ENCODE assay signal across 8 cellular contexts in genomic region chr9:121156263-121156731, GRCh38. TPM values are rescaled to one million over a fixed set of nuclear protein-coding genes. Genes with fewer than 3 reads are reported as not detected.
A peak's percentile ranks its signal among the peaks of the same experiment; 100 is the strongest.
DNase-seq lines count a peak whose midpoint lies in the region; ATAC-seq and TF ChIP-seq lines count a peak whose summit lies in the region.

No MANE protein-coding gene starts in this region.

- no peaks in the 10 kb centered on the region for H3K9me3 Mint-ChIP-seq in activated CD4-positive, alpha-beta T cell treated with anti-CD3 and anti-CD28 coated beads, Interleukin-2, amount 10 ng/mL, durations not matched to agents 24 days and 14 days
- H3K9me3 Mint-ChIP-seq in GM23338 = no peaks in the 10 kb centered on the region

- peak overlapping the region in 3 of 4 donors; percentile 57 to 61 (median 59) for H3K27ac ChIP-seq in esophagus squamous epithelium
- H3K27ac ChIP-seq in GM23338 (ENCODE audit: low read depth) = no peak overlapping the region

- no peak overlapping the region for H3K4me3 ChIP-seq in esophagus squamous epithelium
- no peak overlapping the region for H3K4me3 ChIP-seq in GM23338

- no peak overlapping the region for H2AFZ ChIP-seq in GM23338

- no peaks in the 10 kb centered on the region for H3K79me2 ChIP-seq in GM23338 (replicated peaks; ENCODE audit: insufficient read depth)

- no peaks in the 10 kb centered on the region for H3K27me3 Mint-ChIP-seq in activated CD4-positive, alpha-beta T cell treated with anti-CD3 and anti-CD28 coated beads, Interleukin-2, amount 10 ng/mL, durations not matched to agents 24 days and 14 days
- no peaks in the 10 kb centered on the region for H3K27me3 Mint-ChIP-seq in GM23338 (ENCODE audit: insufficient read depth, low read depth, poor library complexity)

- TF ChIP-seq CTCF in esophagus squamous epithelium (IDR thresholded peaks at IDR 0.05) (no peak), GM23338 (conservative IDR thresholded peaks at IDR 0.05; ENCODE audit: low read depth in 2 of 2) (no peak)

- intact Hi-C loops in activated CD4-positive, alpha-beta T cell treated with anti-CD3 and anti-CD28 coated beads, Interleukin-2, amount 10 ng/mL, durations not matched to agents 24 days and 14 days (cut with micrococcal nuclease) = loop anchor here (1.0 to 2.0 kb wide), 2 partner anchors 35 to 45 kb away; partner anchors contain the start of gene RAB14
- intact Hi-C loops in esophagus squamous epithelium (cut with DNase I) = no loop called here

- H3F3A ChIP-seq in GM23338 (replicated peaks; ENCODE audit: low read depth) = no peaks in the 10 kb centered on the region

- peak; percentile 69 for DNase-seq in activated CD4-positive, alpha-beta T cell treated with anti-CD3 and anti-CD28 coated beads, Interleukin-2, amount 10 ng/mL, durations not matched to agents 24 days and 14 days
- no peak for DNase-seq in activated CD4-positive, alpha-beta T cell treated with anti-CD3 and anti-CD28 coated beads, Interleukin-2, amount 50 U/mL, for 1 hour
- DNase-seq in NCI-H226 = peak; percentile 59
- DNase-seq in esophagus squamous epithelium (lab: John Stamatoyannopoulos, UW) = no peak
- DNase-seq in GM23338 (ENCODE audit: low spot score) = no peak
- DNase-seq in T1000 (lab: John Stamatoyannopoulos, UW) = no peak
- DNase-seq in NCI-H748 treated with DMSO at 0.1 percent for 48 hours (lab: John Stamatoyannopoulos, UW) = no peak

- H4K20me1 ChIP-seq in GM23338 (replicated peaks; ENCODE audit: insufficient read depth) = no peaks in the 10 kb centered on the region

- H3K4me1 ChIP-seq in esophagus squamous epithelium = peaks cover 0 to 15% (median 0%) of the 10 kb centered on the region in 3 donors
- H3K4me1 ChIP-seq in GM23338 (ENCODE audit: insufficient read depth) = no peaks in the 10 kb centered on the region

- H3K27ac Mint-ChIP-seq in activated CD4-positive, alpha-beta T cell treated with anti-CD3 and anti-CD28 coated beads, Interleukin-2, amount 10 ng/mL, durations not matched to agents 24 days and 14 days = peak overlapping the region; percentile 88
- H3K27ac Mint-ChIP-seq in GM23338 = no peak overlapping the region

- peaks cover 76% of the 10 kb centered on the region for H3K36me3 Mint-ChIP-seq in activated CD4-positive, alpha-beta T cell treated with anti-CD3 and anti-CD28 coated beads, Interleukin-2, amount 10 ng/mL, durations not matched to agents 24 days and 14 days (ENCODE audit: low read depth)
- H3K36me3 Mint-ChIP-seq in GM23338 (ENCODE audit: low read depth) = peaks cover 7% of the 10 kb centered on the region; the same call in 1 of the 3 replicates

- H3K4me1 Mint-ChIP-seq in activated CD4-positive, alpha-beta T cell treated with anti-CD3 and anti-CD28 coated beads, Interleukin-2, amount 10 ng/mL, durations not matched to agents 24 days and 14 days = peaks cover 33% of the 10 kb centered on the region
- peaks cover 5% of the 10 kb centered on the region; the same call in 2 of the 3 replicates for H3K4me1 Mint-ChIP-seq in GM23338

- no peaks in the 10 kb centered on the region for H3K9me2 ChIP-seq in GM23338 (ENCODE audit: insufficient read depth)

- no peak overlapping the region for H3K4me2 ChIP-seq in GM23338

- WGBS in esophagus squamous epithelium, 2 donors = 15 to 29% methylated on average over 2 of the region's 2 CpGs

- ATAC-seq in HG02623 (IDR thresholded peaks at IDR 0.05; ENCODE audit: unreplicated experiment) (peak; percentile 66), GM23338 (no peak)

- peak overlapping the region; percentile 16 for H3K4me3 Mint-ChIP-seq in activated CD4-positive, alpha-beta T cell treated with anti-CD3 and anti-CD28 coated beads, Interleukin-2, amount 10 ng/mL, durations not matched to agents 24 days and 14 days
- H3K4me3 Mint-ChIP-seq in GM23338 = no peak overlapping the region

- no peaks in the 10 kb centered on the region for H3K9me3 ChIP-seq in esophagus squamous epithelium

- H3K36me3 ChIP-seq in esophagus squamous epithelium (peaks cover 0 to 73% (median 14%) of the 10 kb centered on the region in 3 donors), GM23338 (ENCODE audit: insufficient read depth) (no peaks in the 10 kb centered on the region)

- no peak for TF ChIP-seq POLR2A in esophagus squamous epithelium (IDR thresholded peaks at IDR 0.05)

- no peaks in the 10 kb centered on the region for H3K27me3 ChIP-seq in esophagus squamous epithelium
- H3K27me3 ChIP-seq in GM23338 (ENCODE audit: insufficient read depth) = no peaks in the 10 kb centered on the region

TF ChIP-seq in GM23338, 12 proteins besides CTCF, POLR2A, EP300 and RAD21 (continues in another document):
- TF ChIP-seq POLR2AphosphoS5 (IDR thresholded peaks at IDR 0.05; ENCODE audit: low read depth) (no peak), EZH2phosphoT487 (IDR thresholded peaks at IDR 0.05; ENCODE audit: unreplicated experiment) (no peak), ETS1 (IDR thresholded peaks at IDR 0.05) (no peak), REST (IDR thresholded peaks at IDR 0.05; ENCODE audit: unreplicated experiment) (no peak), NANOG (IDR thresholded peaks at IDR 0.05; ENCODE audit: borderline replicate concordance) (no peak)

RNA-seq across cellular contexts. Expression of gene RAB14, which starts 45.4 kb away (rescaled TPM):
- total RNA-seq in activated CD4-positive, alpha-beta T cell treated with anti-CD3 and anti-CD28 coated beads, Interleukin-2, amount 10 ng/mL, durations not matched to agents 24 days and 14 days = 61.4 and 65.1 TPM in 2 replicates
- total RNA-seq in esophagus squamous epithelium = 10 to 100 TPM; 36.7 to 56.5 (median 42.8) TPM
- total RNA-seq in GM23338 (2014; rRNA removed; shearing (Covaris generic)) = 29.7 and 31.0 TPM in 2 replicates
- polyA plus RNA-seq in GM23338 (2016; fragmentation: Nextera tagmentation; extraction: Ambion mirVana) = 21.1 and 22.8 TPM in 2 replicates

Comparison
In these comparisons a context has a peak if more than half of its experiments do, and no peak if none do; other contexts are left out.
1. DNase-seq: peak in activated CD4-positive, alpha-beta T cell treated with anti-CD3 and anti-CD28 coated beads, Interleukin-2, amount 10 ng/mL, durations not matched to agents 24 days and 14 days (single experiment) and NCI-H226 (single experiment); none in activated CD4-positive, alpha-beta T cell treated with anti-CD3 and anti-CD28 coated beads, Interleukin-2, amount 50 U/mL, for 1 hour (single experiment), esophagus squamous epithelium (single experiment), GM23338 (single experiment), T1000 (single experiment) and NCI-H748 treated with DMSO at 0.1 percent for 48 hours (single experiment).